15 cellular contexts compared by ENCODE assay signal in genomic region chr20:11117808-11118528, GRCh38.
DNase-seq lines count a peak whose midpoint lies in the region; ATAC-seq, FAIRE-seq and TF ChIP-seq lines count a peak whose summit lies in the region.
"Had no signal": no experiment of that assay in that cellular context is flagged by ENCODE, and none has a peak within 500 bp of the region (broad histone marks: within the 10 kb centered on the region; RNA-seq: fewer than 3 reads in every experiment).

No MANE protein-coding gene starts in this region.

- DNase-seq in T1000 (lab: John Stamatoyannopoulos, UW) (peak; percentile 48), fibroblast of the aortic adventitia (ENCODE audit: low read depth) (peak; percentile 89), urothelium cell line (ENCODE audit: low spot score) (peak; percentile 63), DMS 273 (lab: John Stamatoyannopoulos, UW; ENCODE audit: unreplicated experiment) (no peak)
- no peak for DNase-seq in activated CD4-positive, alpha-beta T cell treated with anti-CD3 and anti-CD28 coated beads, Interleukin-2, amount 50 U/mL, for 1 hour
- DNase-seq: activated T-cell treated with anti-CD3 and anti-CD28 coated beads for 4 hours, DMS79, endodermal cell, Kasumi-1, NCI-H2227 treated with DMSO at 0.1 percent for 48 hours, tibial artery had no signal

- H3K36me3 ChIP-seq in HEK293 (ENCODE audit: control insufficient read depth in 2 of 2, insufficient read depth in 1 of 2, low read length in 2 of 2): no peaks in the 10 kb centered on the region
- H3K36me3 ChIP-seq: tibial artery had no signal

- H3K4me3 ChIP-seq in HEK293 (ENCODE audit: low read depth, low read length): no peak overlapping the region
- H3K4me3 ChIP-seq in fibroblast of the aortic adventitia (ENCODE audit: low read depth, low read length): no peak overlapping the region
- H3K4me3 ChIP-seq: tibial artery had no signal

- FAIRE-seq in urothelium cell line (lab: Jason Lieb, UNC): no peak

- H3K27ac ChIP-seq in HEK293 (ENCODE audit: extremely low read depth, low read depth, low read length): no peak overlapping the region
- H3K27ac ChIP-seq: tibial artery, VCaP had no signal

- TF ChIP-seq CTCF in HEK293 (tag by site-specific recombination; IDR thresholded peaks at IDR 0.05): no peak
- TF ChIP-seq CTCF in fibroblast of the aortic adventitia (IDR thresholded peaks at IDR 0.05; ENCODE audit: insufficient read depth, low read length): no peak

- no peaks in the 10 kb centered on the region for H3K9me3 ChIP-seq in HEK293 (ENCODE audit: control insufficient read depth, insufficient read depth, low read depth, low read length)
- H3K9me3 ChIP-seq: tibial artery had no signal

- POLR2A ChIA-PET in HEK293 (lab: Yijun Ruan, JAX): no interaction called here

- H3K4me1 ChIP-seq in HEK293 (ENCODE audit: control insufficient read depth, insufficient read depth, low read length): no peaks in the 10 kb centered on the region

- ATAC-seq in HG03565 (IDR thresholded peaks at IDR 0.05; ENCODE audit: unreplicated experiment): no peak
- ATAC-seq: sciatic nerve had no signal

- CTCF ChIA-PET in HEK293 (lab: Yijun Ruan, JAX): no interaction called here

TF ChIP-seq in HEK293, 187 proteins besides CTCF, POLR2A, EP300 and RAD21:
- TF ChIP-seq ZBTB20 (tag by site-specific recombination; IDR thresholded peaks at IDR 0.05): peak; percentile 51; the same call in 1 of the 2 replicates
- no peak for TF ChIP-seq ZNF488 (tag by site-specific recombination; IDR thresholded peaks at IDR 0.05)

Comparison
In these comparisons a context has a peak if more than half of its experiments do, and no peak if none do; other contexts are left out.
1. DNase-seq: peak in T1000 (single experiment), fibroblast of the aortic adventitia (single experiment) and urothelium cell line (single experiment); none in activated CD4-positive, alpha-beta T cell treated with anti-CD3 and anti-CD28 coated beads, Interleukin-2, amount 50 U/mL, for 1 hour (single experiment) and DMS 273 (single experiment).